ENCODE assay signal across 1 cellular context in the genomic region with DNA sequence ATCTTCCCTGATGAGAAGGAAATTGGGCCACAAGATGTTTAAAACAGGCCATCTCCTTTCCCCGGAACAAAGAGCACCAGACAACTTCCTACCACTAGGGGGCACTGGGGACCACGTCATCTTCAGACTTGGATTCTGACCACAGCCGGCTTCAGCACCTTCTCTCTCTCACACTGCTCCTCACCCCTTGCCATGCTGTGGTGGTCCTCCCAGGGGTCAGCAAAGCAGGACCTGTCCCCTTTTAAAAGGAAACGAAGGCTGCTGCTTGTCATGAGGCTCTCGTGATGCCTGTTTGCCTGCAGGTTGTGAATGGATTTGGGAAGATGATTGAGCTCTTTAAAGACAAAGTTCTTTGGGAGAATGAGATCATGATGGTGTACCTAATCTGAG.
TF ChIP-seq lines count a peak whose summit lies in the region.

No MANE protein-coding gene starts in this region.

TF ChIP-seq in HepG2, 621 proteins besides CTCF, POLR2A, EP300 and RAD21 (continued from another document):
- TF ChIP-seq, protein P1, sequence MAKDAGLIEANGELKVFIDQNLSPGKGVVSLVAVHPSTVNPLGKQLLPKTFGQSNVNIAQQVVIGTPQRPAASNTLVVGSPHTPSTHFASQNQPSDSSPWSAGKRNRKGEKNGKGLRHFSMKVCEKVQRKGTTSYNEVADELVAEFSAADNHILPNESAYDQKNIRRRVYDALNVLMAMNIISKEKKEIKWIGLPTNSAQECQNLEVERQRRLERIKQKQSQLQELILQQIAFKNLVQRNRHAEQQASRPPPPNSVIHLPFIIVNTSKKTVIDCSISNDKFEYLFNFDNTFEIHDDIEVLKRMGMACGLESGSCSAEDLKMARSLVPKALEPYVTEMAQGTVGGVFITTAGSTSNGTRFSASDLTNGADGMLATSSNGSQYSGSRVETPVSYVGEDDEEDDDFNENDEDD (CRISPR knock-in tag; IDR thresholded peaks at IDR 0.05; ENCODE audit: borderline replicate concordance), result no peak
- TF ChIP-seq SALL1 (CRISPR knock-in tag; IDR thresholded peaks at IDR 0.05), result peak; percentile 43; the same call in 1 of the 2 replicates
- no peak for TF ChIP-seq ZNF552 (CRISPR knock-in tag; IDR thresholded peaks at IDR 0.05; ENCODE audit: borderline replicate concordance)
- TF ChIP-seq THAP11 (CRISPR knock-in tag; IDR thresholded peaks at IDR 0.05), result peak; percentile 39; the same call in 1 of the 2 replicates
- 0 out of 2 replicates have a peak, but pooled peaks have one; percentile 50 for TF ChIP-seq ZNF501 (CRISPR knock-in tag; IDR thresholded peaks at IDR 0.05)
- no peak for TF ChIP-seq ZSCAN12 (CRISPR knock-in tag; IDR thresholded peaks at IDR 0.05)
- TF ChIP-seq SMC3 (IDR thresholded peaks at IDR 0.05; ENCODE audit: low read length), result peak; percentile 86
- TF ChIP-seq, protein P2, sequence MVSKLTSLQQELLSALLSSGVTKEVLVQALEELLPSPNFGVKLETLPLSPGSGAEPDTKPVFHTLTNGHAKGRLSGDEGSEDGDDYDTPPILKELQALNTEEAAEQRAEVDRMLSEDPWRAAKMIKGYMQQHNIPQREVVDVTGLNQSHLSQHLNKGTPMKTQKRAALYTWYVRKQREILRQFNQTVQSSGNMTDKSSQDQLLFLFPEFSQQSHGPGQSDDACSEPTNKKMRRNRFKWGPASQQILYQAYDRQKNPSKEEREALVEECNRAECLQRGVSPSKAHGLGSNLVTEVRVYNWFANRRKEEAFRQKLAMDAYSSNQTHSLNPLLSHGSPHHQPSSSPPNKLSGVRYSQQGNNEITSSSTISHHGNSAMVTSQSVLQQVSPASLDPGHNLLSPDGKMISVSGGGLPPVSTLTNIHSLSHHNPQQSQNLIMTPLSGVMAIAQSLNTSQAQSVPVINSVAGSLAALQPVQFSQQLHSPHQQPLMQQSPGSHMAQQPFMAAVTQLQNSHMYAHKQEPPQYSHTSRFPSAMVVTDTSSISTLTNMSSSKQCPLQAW (CRISPR knock-in tag; IDR thresholded peaks at IDR 0.05), result peak; percentile 35; the same call in 1 of the 2 replicates
- 0 out of 2 replicates have a peak, but pooled peaks have one; percentile 29 for TF ChIP-seq ZNF772 (CRISPR knock-in tag; IDR thresholded peaks at IDR 0.05)
- 0 out of 2 replicates have a peak, but pooled peaks have one; percentile 19 for TF ChIP-seq IRF2 (CRISPR knock-in tag; IDR thresholded peaks at IDR 0.05)
- TF ChIP-seq ELF3 (CRISPR knock-in tag; IDR thresholded peaks at IDR 0.05), result peak; percentile 43; the same call in 1 of the 2 replicates
- TF ChIP-seq ZNF263 (CRISPR knock-in tag; IDR thresholded peaks at IDR 0.05), result 0 out of 2 replicates have a peak, but pooled peaks have one; percentile 40
- TF ChIP-seq KAT8 (CRISPR knock-in tag; IDR thresholded peaks at IDR 0.05), result peak; percentile 30; the same call in 1 of the 2 replicates
- 0 out of 2 replicates have a peak, but pooled peaks have one; percentile 17 for TF ChIP-seq FOSL2 (CRISPR knock-in tag; IDR thresholded peaks at IDR 0.05)
- TF ChIP-seq TEAD3 (CRISPR knock-in tag; optimal IDR thresholded peaks at IDR 0.05; ENCODE audit: borderline replicate concordance), result peak; percentile 67
- peak; percentile 19; the same call in 1 of the 2 replicates for TF ChIP-seq YEATS2 (CRISPR knock-in tag; IDR thresholded peaks at IDR 0.05; ENCODE audit: borderline replicate concordance)
- TF ChIP-seq ZFX (CRISPR knock-in tag; IDR thresholded peaks at IDR 0.05; ENCODE audit: low read depth), result peak; percentile 43; the same call in 1 of the 2 replicates
- TF ChIP-seq XRCC5 (optimal IDR thresholded peaks at IDR 0.05; ENCODE audit: low read length), result peak; percentile 70
TF ChIP-seq in HepG2: peak in this region for 20.
